Comparison of ENCODE assay signal across 33 cellular contexts in the genomic region with DNA sequence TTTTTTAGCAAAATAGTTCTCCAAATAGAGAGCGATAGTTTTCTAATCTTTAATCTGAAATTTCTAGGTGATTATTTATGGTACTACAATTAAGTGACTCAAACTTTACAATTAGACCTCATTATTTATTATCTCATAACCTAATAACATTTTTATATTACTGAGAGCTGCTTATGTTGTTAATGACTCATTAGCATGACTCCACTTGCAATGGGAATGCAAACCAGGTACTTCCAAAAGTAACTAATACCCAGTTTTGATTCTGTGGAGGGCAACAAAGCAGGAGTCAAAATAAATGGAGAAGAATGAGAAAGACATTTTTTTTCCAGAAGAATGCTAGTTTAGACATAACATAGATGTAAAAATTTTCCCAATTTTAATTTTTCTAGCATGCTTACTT.
"Had no signal": no experiment of that assay in that cellular context is flagged by ENCODE, and none has a peak within 500 bp of the region (broad histone marks: within the 10 kb centered on the region; RNA-seq: fewer than 3 reads in every experiment).

No MANE protein-coding gene starts in this region.

- H3K27ac ChIP-seq: adrenal gland, body of pancreas, brain microvascular endothelial cell, VCaP had no signal

- ATAC-seq: activated CD8-positive, alpha-beta T cell treated with anti-CD3 and anti-CD28 coated beads for 36 hours; activated naive CD4-positive, alpha-beta T cell treated with anti-CD3 and anti-CD28 coated beads, Interleukin-2, amount 50 U/mL, for 72 hours; activated T-cell treated with anti-CD3 and anti-CD28 coated beads, Interleukin-2, amount 50 U/mL, for 4 hours; activated T-cell treated with anti-CD3 and anti-CD28 coated beads, Interleukin-2, amount 50 U/mL, for 72 hours; activated T-helper 17 cell treated with anti-CD3 and anti-CD28 coated beads, Interleukin-2, amount 50 U/mL, for 72 hours; body of pancreas had no signal

- H3K36me3 ChIP-seq: adrenal gland, brain microvascular endothelial cell had no signal

- H3K27me3 ChIP-seq: adrenal gland, body of pancreas, brain microvascular endothelial cell had no signal

- H3K4me1 ChIP-seq: adrenal gland, body of pancreas had no signal

- H3K9me3 ChIP-seq: adrenal gland, body of pancreas had no signal

- H3K4me3 ChIP-seq: adrenal gland, body of pancreas had no signal

- DNase-seq: activated B cell treated with CpG ODN at 0.5 μM for 24 hours; activated CD4-positive, alpha-beta memory T cell treated with anti-CD3 and anti-CD28 coated beads for 36 hours; activated CD4-positive, alpha-beta T cell treated with anti-CD3 and anti-CD28 coated beads for 4 hours; activated CD4-positive, alpha-beta T cell treated with anti-CD3 and anti-CD28 coated beads, Interleukin-2, amount 10 ng/mL, durations not matched to agents 24 days and 14 days; activated CD4-positive, alpha-beta T cell treated with anti-CD3 and anti-CD28 coated beads, Interleukin-2, amount 50 U/mL, for 1 hour; activated CD4-positive, alpha-beta T cell treated with anti-CD3 and anti-CD28 coated beads, Interleukin-2, amount 50 U/mL, for 4 hours; activated CD4-positive, CD25-positive, alpha-beta regulatory T cell treated with anti-CD3 and anti-CD28 coated beads, Interleukin-2, amount 50 U/mL, for 72 hours; activated CD8-positive, alpha-beta memory T cell treated with anti-CD3 and anti-CD28 coated beads, Interleukin-2, amount 50 U/mL, for 4 hours; activated CD8-positive, alpha-beta T cell treated with anti-CD3 and anti-CD28 coated beads for 36 hours; activated effector memory CD4-positive, alpha-beta T cell treated with anti-CD3 and anti-CD28 coated beads, Interleukin-2, amount 50 U/mL, for 16 hours; activated gamma-delta T cell treated with Interleukin-2 at 50 U/mL for 16 hours; activated naive CD4-positive, alpha-beta T cell; activated naive CD4-positive, alpha-beta T cell treated with anti-CD3 and anti-CD28 coated beads for 36 hours; activated naive CD4-positive, alpha-beta T cell treated with anti-CD3 and anti-CD28 coated beads, Interleukin-2, amount 50 U/mL, for 16 hours; activated naive CD8-positive, alpha-beta T cell treated with anti-CD3 and anti-CD28 coated beads for 36 hours; activated T-cell treated with anti-CD3 and anti-CD28 coated beads for 4 hours; activated T-cell treated with anti-CD3 and anti-CD28 coated beads, Interleukin-2, amount 50 U/mL, for 1 hour; activated T-cell treated with anti-CD3 and anti-CD28 coated beads, Interleukin-2, amount 50 U/mL, for 4 hours; activated T-cell treated with anti-CD3 and anti-CD28 coated beads, Interleukin-2, amount 50 U/mL, for 72 hours; adrenal gland; amniotic stem cell; aorta; body of pancreas; brain microvascular endothelial cell; central memory CD4-positive, alpha-beta T cell; T-helper 1 cell; T-helper 2 cell; T-helper 9 cell had no signal

- FAIRE-seq: astrocyte, TTC549 had no signal
